In the genomic region with DNA sequence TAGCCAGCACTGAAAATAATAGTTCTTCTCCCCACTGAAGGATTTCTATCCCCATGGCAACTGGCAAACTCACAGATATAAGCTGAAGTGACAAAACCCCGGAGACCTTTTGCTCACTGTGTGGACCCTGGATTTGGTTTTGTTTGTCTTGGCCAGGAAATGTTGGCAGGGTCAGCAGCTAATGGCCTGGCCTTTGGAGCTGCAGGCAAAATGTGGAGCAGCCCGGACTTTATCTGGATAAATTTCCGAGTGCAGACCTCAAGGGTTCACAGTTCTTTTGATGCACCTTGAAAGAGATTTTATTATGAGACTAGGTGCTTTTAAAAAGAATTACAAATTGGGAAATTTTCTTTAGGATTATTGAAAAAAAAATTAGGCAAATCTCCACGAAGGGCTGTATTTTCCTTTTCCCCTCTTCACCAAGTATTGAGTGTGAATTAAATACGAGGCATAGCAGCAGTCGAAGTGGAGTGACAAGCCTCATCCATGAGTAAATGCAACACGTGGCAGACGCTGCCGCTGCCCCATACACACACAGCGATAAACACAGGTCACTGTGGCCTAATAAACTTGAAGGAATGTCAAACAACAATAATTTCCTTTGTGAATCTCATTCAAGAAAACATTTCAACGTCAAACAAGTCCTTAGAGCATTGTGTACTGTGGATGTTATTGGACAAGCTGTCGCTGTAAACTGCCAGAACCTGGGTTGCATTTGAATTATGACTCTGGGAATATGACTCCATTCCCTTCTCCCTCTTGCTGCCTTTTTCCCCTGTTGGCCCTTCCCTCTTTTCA, we compare ENCODE assay signal across 11 cellular contexts. TPM values are rescaled to one million over a fixed set of nuclear protein-coding genes. Genes with fewer than 3 reads are reported as not detected.
DNase-seq lines count a peak whose midpoint lies in the region; ATAC-seq and TF ChIP-seq lines count a peak whose summit lies in the region.
"Had no signal": no experiment of that assay in that cellular context is flagged by ENCODE, and none has a peak within 500 bp of the region (broad histone marks: within the 10 kb centered on the region; RNA-seq: fewer than 3 reads in every experiment).

No MANE protein-coding gene starts in this region.

- 0 out of 2 replicates have a peak overlapping the region, but pooled peaks have one; percentile 8 for H3K4ac ChIP-seq in IMR-90 (ENCODE audit: low read depth, low read length)

- ATAC-seq in IMR-90 (ENCODE audit: low read depth) (no peak), WTC11 (no peak), right cardiac atrium (peak; percentile 91 to 94)
- ATAC-seq: HCT116 had no signal

- no peak overlapping the region for H2AK9ac ChIP-seq in IMR-90 (replicated peaks; ENCODE audit: low read depth, low read length, poor library complexity)

- H4K91ac ChIP-seq in IMR-90 (ENCODE audit: insufficient read depth, low read depth, low read length) = no peak overlapping the region

- TF ChIP-seq CTCF in IMR-90 (conservative IDR thresholded peaks at IDR 0.05; ENCODE audit: low read depth, low read length) = no peak
- no peak for TF ChIP-seq CTCF in WTC11 (IDR thresholded peaks at IDR 0.05)
- no peak for TF ChIP-seq CTCF in stomach (IDR thresholded peaks at IDR 0.05)

- peaks cover 9% of the 10 kb centered on the region for H3K9me3 Mint-ChIP-seq in WTC11

- H3K79me1 ChIP-seq in IMR-90 (ENCODE audit: low read depth in 1 of 2, low read length in 2 of 2) = no peaks in the 10 kb centered on the region

- no peaks in the 10 kb centered on the region for H3K4me1 Mint-ChIP-seq in WTC11

- peaks cover 7% of the 10 kb centered on the region for H3K4me1 ChIP-seq in IMR-90 (ENCODE audit: control insufficient read depth, insufficient read depth, low read length)
- H3K4me1 ChIP-seq in right cardiac atrium (ENCODE audit: control insufficient read depth, insufficient read depth, low read length) = peaks cover 5% of the 10 kb centered on the region
- peaks cover 15 to 48% (median 32%) of the 10 kb centered on the region in 4 donors for H3K4me1 ChIP-seq in stomach

- no TSS peak for BruUV-seq in IMR-90 (replicated peaks; lab: Mats Ljungman, UMichigan)

- in situ Hi-C loops in IMR-90 (cut with MboI; ENCODE audit: low sequenced_read_pairs) = no loop called here

- no peaks in the 10 kb centered on the region for H4K20me1 ChIP-seq in IMR-90 (ENCODE audit: insufficient read depth, low read length)

- 0 out of 2 replicates have a peak, but pooled peaks cover 3% of the 10 kb centered on the region for H3K9me1 ChIP-seq in IMR-90 (ENCODE audit: insufficient read depth, low read length)

- POLR2A ChIA-PET in IMR-90 (lab: Charles Lee; ENCODE audit: unreplicated experiment) (no interaction called here), WTC11 (lab: Charles Lee) (no interaction called here)

- CTCF ChIA-PET in IMR-90 (lab: Yijun Ruan, JAX) (interaction anchor here (0.5 to 0.9 kb wide), 3 partner anchors 18 to 302 kb away, joined by 3 to 4 read pairs (median 3); no protein-coding TSS in a partner anchor), WTC11 (lab: Charles Lee) (interaction anchor here (1.5 kb wide), 1 partner anchor 10 kb away, joined by 6 read pairs; no protein-coding TSS in a partner anchor)

- TF ChIP-seq POLR2A in IMR-90 (IDR thresholded peaks at IDR 0.05; ENCODE audit: low read depth, low read length) = no peak
- TF ChIP-seq POLR2A in stomach (IDR thresholded peaks at IDR 0.05) = no peak
- TF ChIP-seq POLR2A in erythroblast (IDR thresholded peaks at IDR 0.05; ENCODE audit: low read length) = no peak

- H2BK15ac ChIP-seq in IMR-90 (ENCODE audit: low read depth, low read length) = no peak overlapping the region

- H3K36me3 ChIP-seq in IMR-90 (ENCODE audit: control insufficient read depth, insufficient read depth, low read length) = no peaks in the 10 kb centered on the region
- H3K36me3 ChIP-seq in stomach = no peaks in the 10 kb centered on the region
- H3K36me3 ChIP-seq: neutrophil had no signal

- intact Hi-C loops in IMR-90 (cut with micrococcal nuclease) (no loop called here), right cardiac atrium (cut with DNase I) (no loop called here), stomach (cut with DNase I; ENCODE audit: low total_unique reads) (no loop called here)

- no peak overlapping the region for H2BK120ac ChIP-seq in IMR-90 (ENCODE audit: low read depth, low read length)

- H3K36me3 Mint-ChIP-seq in WTC11 = peaks cover 4% of the 10 kb centered on the region

- no peak overlapping the region for H3K4me2 ChIP-seq in IMR-90 (ENCODE audit: low read depth, low read length)

- no peak overlapping the region for H3K18ac ChIP-seq in IMR-90 (ENCODE audit: low read depth, low read length)

- H4K5ac ChIP-seq in IMR-90 (ENCODE audit: low read depth, low read length) = no peak overlapping the region

- peak overlapping the region; percentile 37; the same call in 1 of the 2 replicates for H3K14ac ChIP-seq in IMR-90 (replicated peaks; ENCODE audit: low read depth, low read length)

- no peak overlapping the region for H4K8ac ChIP-seq in IMR-90 (ENCODE audit: low read depth in 2 of 2, low read length in 2 of 2)

- TF ChIP-seq EP300 in stomach (IDR thresholded peaks at IDR 0.05) = no peak

- no peak overlapping the region for H2AK5ac ChIP-seq in IMR-90 (ENCODE audit: low read depth, low read length)

- H2BK20ac ChIP-seq in IMR-90 (ENCODE audit: low read depth, low read length) = no peak overlapping the region

- no peak for TF ChIP-seq RAD21 in IMR-90 (IDR thresholded peaks at IDR 0.05; ENCODE audit: low read length)

- H3K9me3 ChIP-seq in IMR-90 (ENCODE audit: control insufficient read depth, insufficient read depth, low read length) (peaks cover 2% of the 10 kb centered on the region), right cardiac atrium (ENCODE audit: control insufficient read depth, low read length) (no peaks in the 10 kb centered on the region), stomach (no peaks in the 10 kb centered on the region)
- H3K9me3 ChIP-seq: neutrophil had no signal

- H3K27ac ChIP-seq in IMR-90 (ENCODE audit: insufficient read depth, low read length) = no peak overlapping the region
- peak overlapping the region; percentile 48 for H3K27ac ChIP-seq in right cardiac atrium (ENCODE audit: low read length)
- peak overlapping the region in 3 of 5 donors; percentile 11 to 27 (median 16) for H3K27ac ChIP-seq in stomach
- H3K27ac ChIP-seq: neutrophil had no signal

- no peak overlapping the region for H3K27ac Mint-ChIP-seq in WTC11

- DNase-seq in IMR-90 (no peak), WTC11 (ENCODE audit: low spot score) (no peak), right cardiac atrium (peak; percentile 74 to 89 (median 84)), stomach (peak; percentile 48), erythroblast (lab: John Stamatoyannopoulos, UW) (no peak), NCI-H526 (lab: John Stamatoyannopoulos, UW) (no peak), HK-2 (ENCODE audit: unreplicated experiment) (no peak)
- DNase-seq: DND-41, NCI-H226 had no signal

- no peak overlapping the region for H3K9ac ChIP-seq in IMR-90 (ENCODE audit: low read depth, low read length)

- no peak overlapping the region for H3K4me3 ChIP-seq in IMR-90 (ENCODE audit: insufficient read depth, low read depth, low read length)
- H3K4me3 ChIP-seq in right cardiac atrium (ENCODE audit: low read length) = no peak overlapping the region
- no peak overlapping the region for H3K4me3 ChIP-seq in stomach

- no peaks in the 10 kb centered on the region; the same call in 1 of the 2 replicates for H3K27me3 Mint-ChIP-seq in WTC11 (ENCODE audit: low read depth)

- H3K4me3 Mint-ChIP-seq in WTC11 = no peak overlapping the region

- H3K23ac ChIP-seq in IMR-90 (ENCODE audit: low read depth, low read length) = no peak overlapping the region

- WGBS in IMR-90 (ENCODE audit: extremely low coverage in 2 of 2, insufficient read length in 1 of 2), 2 experiments = 57% methylated on average over 1 of the region's 12 CpGs; no CpG with 5 or more reads in 1 of the 2 experiments
- WGBS in right cardiac atrium = 34% methylated on average over 12 of the region's 12 CpGs
- 15 to 29% (median 26%) methylated on average over 12 of the region's 12 CpGs for WGBS in stomach, 5 donors

- H2BK5ac ChIP-seq in IMR-90 (ENCODE audit: low read depth, low read length, poor library complexity, severe bottlenecking) = no peak overlapping the region

- dilution Hi-C loops in IMR-90 (cut with HindIII; ENCODE audit: low sequenced_read_pairs, unreplicated experiment) = no loop called here

- H3K56ac ChIP-seq in IMR-90 (ENCODE audit: extremely low read depth, insufficient read depth, low read length) = no peak overlapping the region

- H3K27me3 ChIP-seq in IMR-90 (ENCODE audit: control insufficient read depth, insufficient read depth, low read length) (no peaks in the 10 kb centered on the region), right cardiac atrium (ENCODE audit: control insufficient read depth, insufficient read depth) (no peaks in the 10 kb centered on the region), stomach (no peaks in the 10 kb centered on the region)
- H3K27me3 ChIP-seq: neutrophil had no signal

- H2AFZ ChIP-seq in IMR-90 (replicated peaks; ENCODE audit: low read length, poor library complexity) = no peak overlapping the region

TF ChIP-seq in IMR-90, 13 proteins besides CTCF, POLR2A, EP300 and RAD21 (continues in another document):
- TF ChIP-seq MAZ (IDR thresholded peaks at IDR 0.05; ENCODE audit: borderline replicate concordance, low read depth, low read length) = no peak

TF ChIP-seq in WTC11, 78 proteins besides CTCF, POLR2A, EP300 and RAD21 (continues in another document):
- no peak for TF ChIP-seq TEAD4 (CRISPR knock-in tag; IDR thresholded peaks at IDR 0.05)

RNA-seq across cellular contexts. Expression of gene CCN6, which starts 35.1 kb away (rescaled TPM):
- total RNA-seq in IMR-90 (2012; rRNA removed) = not detected in 2 replicates
- not detected in 2 replicates for polyA plus RNA-seq in IMR-90 (2012; rRNA removed)
- not detected in 2 replicates for polyA plus RNA-seq in IMR-90 (2012; cell fraction: cytosol; rRNA removed)
- polyA plus RNA-seq in IMR-90 (2012; cell fraction: nucleus; rRNA removed; ENCODE audit: low replicate concordance) = not detected in 2 replicates
- total RNA-seq in WTC11 (2021) = not detected in 3 replicates
- total RNA-seq in right cardiac atrium = not detected
- polyA plus RNA-seq in right cardiac atrium = not detected
- total RNA-seq in stomach = not detected
- not detected for polyA plus RNA-seq in stomach

Comparison
In these comparisons a context has a peak if more than half of its experiments do, and no peak if none do; other contexts are left out.
1. ATAC-seq: peak in right cardiac atrium (2 of 2); none in IMR-90 (single experiment) and WTC11 (single experiment).
2. DNase-seq: peak in right cardiac atrium (3 of 3) and stomach (single experiment); none in IMR-90 (single experiment), WTC11 (single experiment), erythroblast (0 of 2), NCI-H526 (0 of 2) and HK-2 (single experiment).